Comparison of ENCODE assay signal across 19 cellular contexts in genomic region chr10:86335257-86335656, GRCh38.
"Had no signal": no experiment of that assay in that cellular context is flagged by ENCODE, and none has a peak within 500 bp of the region (broad histone marks: within the 10 kb centered on the region; RNA-seq: fewer than 3 reads in every experiment).

No MANE protein-coding gene starts in this region.

- H3K4me1 ChIP-seq: SJCRH30 had no signal

- H3K27ac ChIP-seq: PC-9, RWPE1, SJCRH30, SK-N-MC had no signal

- ATAC-seq: Right ventricle myocardium inferior, SK-N-SH treated with all-trans-retinoic acid at 6 μM for 48 hours, T-cell had no signal

- DNase-seq: Kasumi-1, MG63, NCI-H1048, NCI-H1417 treated with DMSO at 0.1 percent for 48 hours, NCI-H1694 treated with DMSO at 0.1 percent for 48 hours, NCI-H187 treated with DMSO at 0.1 percent for 48 hours, NCI-H2171, NCI-H226, NCI-H446 treated with DMSO at 0.1 percent for 48 hours, NCI-H524, SHP77, SIG-M5, SJCRH30, T-cell had no signal

- H3K4me3 ChIP-seq: MG63, PC-9, SJCRH30, SK-N-MC had no signal

- H3K36me3 ChIP-seq: MG63, SJCRH30 had no signal

- H3K9me3 ChIP-seq: MG63, SJCRH30 had no signal
